ENCODE assay signal across 26 cellular contexts in the genomic region with DNA sequence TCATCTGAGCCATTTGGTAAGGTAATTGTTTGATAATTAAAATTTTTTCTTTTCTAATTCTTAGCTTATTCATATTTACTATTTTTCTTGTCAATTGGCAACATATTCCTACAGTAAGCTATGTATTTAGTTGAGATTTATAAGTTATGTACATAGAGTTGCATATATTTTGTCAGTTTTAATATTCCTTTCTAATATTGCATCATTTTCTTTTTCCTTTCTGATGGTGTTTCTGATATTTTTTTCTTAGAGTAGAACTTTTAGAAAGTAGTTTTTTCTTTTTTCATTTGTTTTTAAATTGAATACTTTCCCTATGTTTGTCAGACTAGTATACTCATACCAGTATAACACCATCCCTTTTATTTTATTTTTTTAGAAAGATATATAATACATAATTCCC.
"Had no signal": no experiment of that assay in that cellular context is flagged by ENCODE, and none has a peak within 500 bp of the region (broad histone marks: within the 10 kb centered on the region; RNA-seq: fewer than 3 reads in every experiment).

No MANE protein-coding gene starts in this region.

- DNase-seq: natural killer cell; occipital lobe; ovary; psoas muscle; right cardiac atrium; spleen; stimulated activated CD4-positive, alpha-beta T cell treated with anti-CD3 and anti-CD28 coated beads, Interleukin-12 subunit alpha, Interleukin-12 subunit beta, amount 100 ng/mL, for 4 hours; stimulated activated CD4-positive, alpha-beta T cell treated with anti-CD3 and anti-CD28 coated beads, Interleukin-1b, Interleukin-23, amount 100 ng/mL, for 48 hours; stimulated activated CD4-positive, alpha-beta T cell treated with anti-CD3 and anti-CD28 coated beads, Interleukin-4, amount 100 ng/mL, for 1 hour; stimulated activated CD4-positive, alpha-beta T cell treated with anti-CD3 and anti-CD28 coated beads, Interleukin-4, amount 100 ng/mL, for 4 hours; stimulated activated CD8-positive, alpha-beta memory T cell treated with anti-CD3 and anti-CD28 coated beads, Interleukin-4, amount 100 ng/mL, for 48 hours; stimulated activated naive CD4-positive, alpha-beta T cell; stimulated activated naive CD8-positive, alpha-beta T cell treated with anti-CD3 and anti-CD28 coated beads, Interleukin-15, amount 100 ng/mL, for 72 hours; stimulated activated naive CD8-positive, alpha-beta T cell treated with anti-CD3 and anti-CD28 coated beads, Interleukin-15, Interleukin-2, amounts not matched to agents 100 U/mL and 50 U/mL, for 24 hours; substantia nigra; testis; tibial artery; transverse colon; upper lobe of right lung; uterus had no signal

- H3K27ac Mint-ChIP-seq: natural killer cell; nephron; neural progenitor cell; progenitor cell of endocrine pancreas; stimulated activated memory B cell treated with anti-CD40 and anti-IgM and Interleukin-4, amounts not matched to agents 10 μg/mL and 1 μg/mL and 100 μg/mL, for 72 hours; stimulated activated naive CD8-positive, alpha-beta T cell treated with anti-CD3 and anti-CD28 coated beads, Interleukin-15, amount 100 ng/mL, for 72 hours; type B pancreatic cell had no signal

- H3K36me3 Mint-ChIP-seq: natural killer cell; neural progenitor cell; stimulated activated memory B cell treated with anti-CD40 and anti-IgM and Interleukin-4, amounts not matched to agents 10 μg/mL and 1 μg/mL and 100 μg/mL, for 72 hours; type B pancreatic cell had no signal

- H3K27me3 Mint-ChIP-seq: progenitor cell of endocrine pancreas; stimulated activated memory B cell treated with anti-CD40 and anti-IgM and Interleukin-4, amounts not matched to agents 10 μg/mL and 1 μg/mL and 100 μg/mL, for 72 hours; stimulated activated naive CD8-positive, alpha-beta T cell treated with anti-CD3 and anti-CD28 coated beads, Interleukin-15, amount 100 ng/mL, for 72 hours; type B pancreatic cell had no signal

- ATAC-seq: natural killer cell; psoas muscle; right cardiac atrium; sciatic nerve; stimulated activated memory B cell treated with anti-CD40 and anti-IgM and Interleukin-4, amounts not matched to agents 10 μg/mL and 1 μg/mL and 100 μg/mL, for 72 hours; stimulated activated naive CD8-positive, alpha-beta T cell treated with anti-CD3 and anti-CD28 coated beads, Interleukin-15, amount 100 ng/mL, for 72 hours; stimulated activated naive CD8-positive, alpha-beta T cell treated with anti-CD3 and anti-CD28 coated beads, Interleukin-15, Interleukin-2, amounts not matched to agents 100 U/mL and 50 U/mL, for 24 hours; upper lobe of right lung had no signal

- H3K4me3 Mint-ChIP-seq: natural killer cell; nephron; neural progenitor cell; stimulated activated memory B cell treated with anti-CD40 and anti-IgM and Interleukin-4, amounts not matched to agents 10 μg/mL and 1 μg/mL and 100 μg/mL, for 72 hours; stimulated activated naive CD8-positive, alpha-beta T cell treated with anti-CD3 and anti-CD28 coated beads, Interleukin-15, amount 100 ng/mL, for 72 hours; type B pancreatic cell had no signal

- H3K4me1 Mint-ChIP-seq: natural killer cell; nephron; neural progenitor cell; stimulated activated memory B cell treated with anti-CD40 and anti-IgM and Interleukin-4, amounts not matched to agents 10 μg/mL and 1 μg/mL and 100 μg/mL, for 72 hours; stimulated activated naive CD8-positive, alpha-beta T cell treated with anti-CD3 and anti-CD28 coated beads, Interleukin-15, amount 100 ng/mL, for 72 hours had no signal

- H3K9me3 Mint-ChIP-seq: nephron; neural progenitor cell; stimulated activated memory B cell treated with anti-CD40 and anti-IgM and Interleukin-4, amounts not matched to agents 10 μg/mL and 1 μg/mL and 100 μg/mL, for 72 hours; stimulated activated naive CD8-positive, alpha-beta T cell treated with anti-CD3 and anti-CD28 coated beads, Interleukin-15, amount 100 ng/mL, for 72 hours; type B pancreatic cell had no signal
